ENCODE assay signal across 9 cellular contexts in the genomic region with DNA sequence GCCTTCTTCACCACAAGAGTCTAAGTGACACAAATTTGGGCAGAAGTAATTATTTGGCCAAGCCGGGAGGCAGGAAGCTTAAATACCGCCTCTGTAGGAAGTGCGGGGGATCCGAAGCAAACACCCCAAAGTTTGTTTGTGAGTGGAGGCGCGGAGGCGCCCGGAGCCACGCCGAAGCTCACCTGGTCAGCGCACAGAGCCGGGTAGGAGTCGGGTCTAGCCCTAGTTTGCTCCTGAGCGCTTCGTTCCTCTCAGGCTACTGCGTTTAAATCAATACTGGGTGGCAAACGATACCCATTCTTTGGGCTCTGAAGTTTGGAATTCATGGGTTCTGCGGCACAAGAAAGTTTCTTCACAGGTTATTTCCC. TPM values are rescaled to one million over a fixed set of nuclear protein-coding genes. Genes with fewer than 3 reads are reported as not detected.
DNase-seq lines count a peak whose midpoint lies in the region; ATAC-seq and TF ChIP-seq lines count a peak whose summit lies in the region.
"Had no signal": no experiment of that assay in that cellular context is flagged by ENCODE, and none has a peak within 500 bp of the region (broad histone marks: within the 10 kb centered on the region; RNA-seq: fewer than 3 reads in every experiment).

No MANE protein-coding gene starts in this region.

- peak overlapping the region; percentile 85 for H3K4me3 ChIP-seq in GM23248

- TF ChIP-seq CTCF in foreskin keratinocyte (conservative IDR thresholded peaks at IDR 0.05) (no peak), osteocyte (IDR thresholded peaks at IDR 0.05) (no peak)

- H3K27me3 Mint-ChIP-seq in T-cell (peaks cover 74 to 78% of the 10 kb centered on the region in 2 donors), osteocyte (ENCODE audit: unreplicated experiment) (no peaks in the 10 kb centered on the region)

- no peaks in the 10 kb centered on the region for H3K27me3 ChIP-seq in GM23248 (replicated peaks; ENCODE audit: insufficient read depth)
- no peaks in the 10 kb centered on the region for H3K27me3 ChIP-seq in foreskin keratinocyte

- peaks cover 19% of the 10 kb centered on the region for H3F3A ChIP-seq in GM23248 (ENCODE audit: insufficient read depth)

- H3K27ac ChIP-seq in GM23248 = no peak overlapping the region
- peak overlapping the region; percentile 39 for H3K27ac ChIP-seq in foreskin keratinocyte

- H3K79me2 ChIP-seq in GM23248 (ENCODE audit: insufficient read depth) = no peaks in the 10 kb centered on the region

- H3K27ac Mint-ChIP-seq in T-cell = no peak overlapping the region
- peak overlapping the region; percentile 77 for H3K27ac Mint-ChIP-seq in osteocyte (ENCODE audit: unreplicated experiment)

- no peaks in the 10 kb centered on the region for H3K36me3 ChIP-seq in GM23248 (ENCODE audit: low read depth)

- in situ Hi-C loops in GM23248 (cut with MboI) = no loop called here

- ATAC-seq in T-cell (replicated peaks in 1 of 4) (peak in 3 of 4 experiments; percentile 3 to 19 (median 17)), foreskin keratinocyte (peak; percentile 1), HG02852 (IDR thresholded peaks at IDR 0.05; ENCODE audit: unreplicated experiment) (no peak), GM21529 (IDR thresholded peaks at IDR 0.05; ENCODE audit: unreplicated experiment) (no peak), HG02798 (IDR thresholded peaks at IDR 0.05; ENCODE audit: poor library complexity, unreplicated experiment) (no peak)

- H3K9me3 ChIP-seq in GM23248 (ENCODE audit: low read depth) = no peaks in the 10 kb centered on the region

- H3K4me3 Mint-ChIP-seq in T-cell (peak overlapping the region; percentile 66 to 82 (median 73)), osteocyte (ENCODE audit: unreplicated experiment) (peak overlapping the region; percentile 94)

- H4K20me1 ChIP-seq in GM23248 (ENCODE audit: insufficient read depth) = no peaks in the 10 kb centered on the region

- H3K36me3 Mint-ChIP-seq in T-cell (peaks cover 11% of the 10 kb centered on the region), osteocyte (ENCODE audit: unreplicated experiment) (peaks cover 4% of the 10 kb centered on the region)

- peak overlapping the region; percentile 94 for H3K4me2 ChIP-seq in GM23248 (ENCODE audit: unreplicated experiment)

- POLR2A ChIA-PET in T-cell (lab: Charles Lee) = no interaction called here

- H3K9ac ChIP-seq in GM23248 = peak overlapping the region; percentile 79

- WGBS in GM23248 (ENCODE audit: low coverage in 1 of 2, low lambda C conversion rate in 2 of 2, missing lambda C conversion rate in 2 of 2), 2 experiments = 0 to 3% methylated on average over 18 of the region's 18 CpGs

- H3K4me1 ChIP-seq in GM23248 (ENCODE audit: insufficient read depth) = peaks cover 14% of the 10 kb centered on the region
- H3K4me1 ChIP-seq in foreskin keratinocyte = peaks cover 8% of the 10 kb centered on the region

- H2AFZ ChIP-seq in GM23248 = peak overlapping the region; percentile 93

- DNase-seq in GM23248 (peak; percentile 49), T-cell (peak in 2 of 34 experiments; percentile 0 to 3), foreskin keratinocyte (peak in 1 of 2 donors; percentile 57), osteocyte (ENCODE audit: extremely low spot score, unreplicated experiment) (no peak)
- DNase-seq in activated CD4-positive, CD25-positive, alpha-beta regulatory T cell (lab: John Stamatoyannopoulos, UW) = no peak

- H3K4me1 Mint-ChIP-seq in T-cell = peaks cover 10 to 25% (median 20%) of the 10 kb centered on the region in 3 donors
- peaks cover 21% of the 10 kb centered on the region for H3K4me1 Mint-ChIP-seq in osteocyte (ENCODE audit: unreplicated experiment)

- peaks cover 7 to 20% (median 9%) of the 10 kb centered on the region in 3 donors for H3K9me3 Mint-ChIP-seq in T-cell
- peaks cover 7% of the 10 kb centered on the region for H3K9me3 Mint-ChIP-seq in osteocyte (ENCODE audit: unreplicated experiment)

- CTCF ChIA-PET in T-cell (lab: Charles Lee) = no interaction called here

- no peaks in the 10 kb centered on the region for H3K9me2 ChIP-seq in GM23248 (ENCODE audit: insufficient read depth)

RNA-seq across cellular contexts. Expression of a gene that starts 0.9 kb away (rescaled TPM):
- 8.8 and 11.6 TPM in 2 replicates for total RNA-seq in GM23248 (2014; rRNA removed; shearing (Covaris generic))
- polyA plus RNA-seq in GM23248 (2016; fragmentation: Nextera tagmentation; extraction: Ambion mirVana) (3.1 and 3.4 TPM in 2 replicates), foreskin keratinocyte (4.7 and 4.8 TPM in 2 replicates)
- total RNA-seq in T-cell (1 to 10 TPM; 2.6 to 8.3 (median 6.3) TPM), foreskin keratinocyte (35.9 and 36.2 TPM in 2 replicates), osteocyte (13.0 and 14.0 TPM in 2 replicates)

RNA-seq across cellular contexts. Expression of a gene that starts 26.1 kb away (rescaled TPM):
- 10.3 and 21.5 TPM in 2 replicates for total RNA-seq in GM23248 (2014; rRNA removed; shearing (Covaris generic))
- 7.8 and 10.1 TPM in 2 replicates for polyA plus RNA-seq in GM23248 (2016; fragmentation: Nextera tagmentation; extraction: Ambion mirVana)
- 10 to 100 TPM; 31.5 to 52.0 (median 38.2) TPM for total RNA-seq in T-cell
- 22.3 and 22.9 TPM in 2 replicates for total RNA-seq in foreskin keratinocyte
- polyA plus RNA-seq in foreskin keratinocyte = 4.7 and 5.8 TPM in 2 replicates
- total RNA-seq in osteocyte = 21.7 and 22.7 TPM in 2 replicates

RNA-seq across cellular contexts. Expression of a gene that starts 52.6 kb away (rescaled TPM):
- not detected in 2 replicates for total RNA-seq in GM23248 (2014; rRNA removed; shearing (Covaris generic))
- polyA plus RNA-seq in GM23248 (2016; fragmentation: Nextera tagmentation; extraction: Ambion mirVana) = not detected in 2 replicates
- not detected for total RNA-seq in T-cell
- total RNA-seq in foreskin keratinocyte = 0.10 and 0.14 TPM in 2 replicates
- not detected in 2 replicates for polyA plus RNA-seq in foreskin keratinocyte
- 0.21 and 0.42 TPM in 2 replicates for total RNA-seq in osteocyte
- total RNA-seq: SK-MEL-5 had no signal

Comparison
In these comparisons a context has a peak if more than half of its experiments do, and no peak if none do; other contexts are left out.
1. ATAC-seq: peak in T-cell (3 of 4) and foreskin keratinocyte (single experiment); none in HG02852 (single experiment), GM21529 (single experiment) and HG02798 (single experiment).